ENCODE assay signal across 1 cellular context in the genomic region with DNA sequence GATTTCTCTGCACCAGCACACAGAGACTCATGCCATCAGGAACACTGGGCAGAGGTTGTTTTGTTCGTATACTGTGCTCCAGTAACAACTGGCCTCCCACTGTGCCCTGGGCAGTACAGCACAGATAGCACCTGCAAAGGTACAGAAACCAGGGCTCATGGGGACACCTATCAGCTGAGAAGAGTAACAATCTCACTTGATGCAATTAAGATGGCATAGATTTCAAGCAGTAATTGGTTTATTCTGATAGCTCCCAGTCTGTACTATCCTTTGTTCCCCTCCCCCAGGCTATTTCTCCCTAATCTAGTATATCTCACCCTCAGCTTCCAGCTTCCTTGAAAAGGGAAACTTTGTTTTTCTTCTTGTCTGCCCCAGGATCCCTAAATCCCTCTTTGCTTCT.
TF ChIP-seq lines count a peak whose summit lies in the region.

No MANE protein-coding gene starts in this region.

TF ChIP-seq in H1, 55 proteins besides CTCF, POLR2A, EP300 and RAD21 (continued from another document):
- TF ChIP-seq, protein P1, sequence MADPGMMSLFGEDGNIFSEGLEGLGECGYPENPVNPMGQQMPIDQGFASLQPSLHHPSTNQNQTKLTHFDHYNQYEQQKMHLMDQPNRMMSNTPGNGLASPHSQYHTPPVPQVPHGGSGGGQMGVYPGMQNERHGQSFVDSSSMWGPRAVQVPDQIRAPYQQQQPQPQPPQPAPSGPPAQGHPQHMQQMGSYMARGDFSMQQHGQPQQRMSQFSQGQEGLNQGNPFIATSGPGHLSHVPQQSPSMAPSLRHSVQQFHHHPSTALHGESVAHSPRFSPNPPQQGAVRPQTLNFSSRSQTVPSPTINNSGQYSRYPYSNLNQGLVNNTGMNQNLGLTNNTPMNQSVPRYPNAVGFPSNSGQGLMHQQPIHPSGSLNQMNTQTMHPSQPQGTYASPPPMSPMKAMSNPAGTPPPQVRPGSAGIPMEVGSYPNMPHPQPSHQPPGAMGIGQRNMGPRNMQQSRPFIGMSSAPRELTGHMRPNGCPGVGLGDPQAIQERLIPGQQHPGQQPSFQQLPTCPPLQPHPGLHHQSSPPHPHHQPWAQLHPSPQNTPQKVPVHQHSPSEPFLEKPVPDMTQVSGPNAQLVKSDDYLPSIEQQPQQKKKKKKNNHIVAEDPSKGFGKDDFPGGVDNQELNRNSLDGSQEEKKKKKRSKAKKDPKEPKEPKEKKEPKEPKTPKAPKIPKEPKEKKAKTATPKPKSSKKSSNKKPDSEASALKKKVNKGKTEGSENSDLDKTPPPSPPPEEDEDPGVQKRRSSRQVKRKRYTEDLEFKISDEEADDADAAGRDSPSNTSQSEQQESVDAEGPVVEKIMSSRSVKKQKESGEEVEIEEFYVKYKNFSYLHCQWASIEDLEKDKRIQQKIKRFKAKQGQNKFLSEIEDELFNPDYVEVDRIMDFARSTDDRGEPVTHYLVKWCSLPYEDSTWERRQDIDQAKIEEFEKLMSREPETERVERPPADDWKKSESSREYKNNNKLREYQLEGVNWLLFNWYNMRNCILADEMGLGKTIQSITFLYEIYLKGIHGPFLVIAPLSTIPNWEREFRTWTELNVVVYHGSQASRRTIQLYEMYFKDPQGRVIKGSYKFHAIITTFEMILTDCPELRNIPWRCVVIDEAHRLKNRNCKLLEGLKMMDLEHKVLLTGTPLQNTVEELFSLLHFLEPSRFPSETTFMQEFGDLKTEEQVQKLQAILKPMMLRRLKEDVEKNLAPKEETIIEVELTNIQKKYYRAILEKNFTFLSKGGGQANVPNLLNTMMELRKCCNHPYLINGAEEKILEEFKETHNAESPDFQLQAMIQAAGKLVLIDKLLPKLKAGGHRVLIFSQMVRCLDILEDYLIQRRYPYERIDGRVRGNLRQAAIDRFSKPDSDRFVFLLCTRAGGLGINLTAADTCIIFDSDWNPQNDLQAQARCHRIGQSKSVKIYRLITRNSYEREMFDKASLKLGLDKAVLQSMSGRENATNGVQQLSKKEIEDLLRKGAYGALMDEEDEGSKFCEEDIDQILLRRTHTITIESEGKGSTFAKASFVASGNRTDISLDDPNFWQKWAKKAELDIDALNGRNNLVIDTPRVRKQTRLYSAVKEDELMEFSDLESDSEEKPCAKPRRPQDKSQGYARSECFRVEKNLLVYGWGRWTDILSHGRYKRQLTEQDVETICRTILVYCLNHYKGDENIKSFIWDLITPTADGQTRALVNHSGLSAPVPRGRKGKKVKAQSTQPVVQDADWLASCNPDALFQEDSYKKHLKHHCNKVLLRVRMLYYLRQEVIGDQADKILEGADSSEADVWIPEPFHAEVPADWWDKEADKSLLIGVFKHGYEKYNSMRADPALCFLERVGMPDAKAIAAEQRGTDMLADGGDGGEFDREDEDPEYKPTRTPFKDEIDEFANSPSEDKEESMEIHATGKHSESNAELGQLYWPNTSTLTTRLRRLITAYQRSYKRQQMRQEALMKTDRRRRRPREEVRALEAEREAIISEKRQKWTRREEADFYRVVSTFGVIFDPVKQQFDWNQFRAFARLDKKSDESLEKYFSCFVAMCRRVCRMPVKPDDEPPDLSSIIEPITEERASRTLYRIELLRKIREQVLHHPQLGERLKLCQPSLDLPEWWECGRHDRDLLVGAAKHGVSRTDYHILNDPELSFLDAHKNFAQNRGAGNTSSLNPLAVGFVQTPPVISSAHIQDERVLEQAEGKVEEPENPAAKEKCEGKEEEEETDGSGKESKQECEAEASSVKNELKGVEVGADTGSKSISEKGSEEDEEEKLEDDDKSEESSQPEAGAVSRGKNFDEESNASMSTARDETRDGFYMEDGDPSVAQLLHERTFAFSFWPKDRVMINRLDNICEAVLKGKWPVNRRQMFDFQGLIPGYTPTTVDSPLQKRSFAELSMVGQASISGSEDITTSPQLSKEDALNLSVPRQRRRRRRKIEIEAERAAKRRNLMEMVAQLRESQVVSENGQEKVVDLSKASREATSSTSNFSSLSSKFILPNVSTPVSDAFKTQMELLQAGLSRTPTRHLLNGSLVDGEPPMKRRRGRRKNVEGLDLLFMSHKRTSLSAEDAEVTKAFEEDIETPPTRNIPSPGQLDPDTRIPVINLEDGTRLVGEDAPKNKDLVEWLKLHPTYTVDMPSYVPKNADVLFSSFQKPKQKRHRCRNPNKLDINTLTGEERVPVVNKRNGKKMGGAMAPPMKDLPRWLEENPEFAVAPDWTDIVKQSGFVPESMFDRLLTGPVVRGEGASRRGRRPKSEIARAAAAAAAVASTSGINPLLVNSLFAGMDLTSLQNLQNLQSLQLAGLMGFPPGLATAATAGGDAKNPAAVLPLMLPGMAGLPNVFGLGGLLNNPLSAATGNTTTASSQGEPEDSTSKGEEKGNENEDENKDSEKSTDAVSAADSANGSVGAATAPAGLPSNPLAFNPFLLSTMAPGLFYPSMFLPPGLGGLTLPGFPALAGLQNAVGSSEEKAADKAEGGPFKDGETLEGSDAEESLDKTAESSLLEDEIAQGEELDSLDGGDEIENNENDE (IDR thresholded peaks at IDR 0.05; ENCODE audit: insufficient replicate concordance, low read length) = no peak
- TF ChIP-seq E2F6 (IDR thresholded peaks at IDR 0.05) = no peak
- no peak for TF ChIP-seq GTF2F1 (IDR thresholded peaks at IDR 0.05; ENCODE audit: borderline replicate concordance, low read depth, low read length)
- no peak for TF ChIP-seq BACH1 (IDR thresholded peaks at IDR 0.05; ENCODE audit: low read length)
- no peak for TF ChIP-seq SIN3A (conservative IDR thresholded peaks at IDR 0.05 in 1 of 2, IDR thresholded peaks at IDR 0.05 in 1 of 2; ENCODE audit: low read depth in 1 of 2, low read length in 2 of 2)
- no peak for TF ChIP-seq SP4 (IDR thresholded peaks at IDR 0.05; ENCODE audit: low read length)
- no peak for TF ChIP-seq POU5F1 (IDR thresholded peaks at IDR 0.05; ENCODE audit: low read depth, low read length)
- TF ChIP-seq MAX (IDR thresholded peaks at IDR 0.05) = no peak
- no peak for TF ChIP-seq ATF3 (IDR thresholded peaks at IDR 0.05; ENCODE audit: insufficient read depth, low read depth, low read length)
- no peak for TF ChIP-seq HDAC2 (IDR thresholded peaks at IDR 0.05; ENCODE audit: borderline replicate concordance in 1 of 2, low read depth in 2 of 2, low read length in 2 of 2)
- no peak for TF ChIP-seq CREB1 (IDR thresholded peaks at IDR 0.05)
